In genomic region chr2:109927803-109928202, GRCh38 we compare ENCODE assay signal across 1 cellular context. TPM values are rescaled to one million over a fixed set of nuclear protein-coding genes. Genes with fewer than 3 reads are reported as not detected.
"Had no signal": no experiment of that assay in that cellular context is flagged by ENCODE, and none has a peak within 500 bp of the region (broad histone marks: within the 10 kb centered on the region; RNA-seq: fewer than 3 reads in every experiment).

No MANE protein-coding gene starts in this region.

RNA-seq across cellular contexts. Expression of gene LIMS3, which starts 29.3 kb away (rescaled TPM):
- polyA plus RNA-seq: keratinocyte had no signal
